In the genomic region with DNA sequence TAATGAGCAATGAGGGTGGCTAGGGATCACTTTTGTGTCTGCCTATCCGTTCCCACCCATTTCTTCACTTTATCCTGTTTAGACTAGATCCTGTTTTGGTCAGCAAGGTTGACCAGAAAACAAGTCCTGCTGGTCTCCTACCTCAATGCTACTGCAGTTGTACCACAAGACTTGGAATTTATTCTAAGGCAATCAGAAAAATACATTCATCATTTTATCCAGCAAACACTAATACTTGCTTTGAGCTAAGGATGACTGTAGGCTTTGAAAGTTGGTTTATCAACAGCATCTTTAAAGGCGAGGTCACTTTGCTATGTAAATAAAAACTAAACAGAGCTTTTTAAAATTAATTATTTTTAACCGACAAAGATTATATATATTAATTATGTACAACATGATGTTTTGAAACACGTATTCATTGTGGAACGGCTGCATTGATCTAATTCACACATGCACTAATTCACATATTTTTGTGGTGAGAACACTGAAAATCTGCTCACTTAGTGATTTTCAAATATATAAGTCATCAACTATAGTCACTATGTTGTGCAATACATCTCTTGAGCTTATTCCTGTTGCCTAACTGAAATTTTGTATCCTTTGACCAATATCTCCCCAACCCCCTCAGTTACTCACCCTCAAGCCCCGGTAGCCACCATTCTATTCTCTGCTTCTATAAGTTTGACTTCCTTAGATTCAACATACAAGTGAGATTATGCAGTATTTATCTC, we compare ENCODE assay signal across 17 cellular contexts.
DNase-seq lines count a peak whose midpoint lies in the region; ATAC-seq and TF ChIP-seq lines count a peak whose summit lies in the region.
"Had no signal": no experiment of that assay in that cellular context is flagged by ENCODE, and none has a peak within 500 bp of the region (broad histone marks: within the 10 kb centered on the region; RNA-seq: fewer than 3 reads in every experiment).

No MANE protein-coding gene starts in this region.

- no peaks in the 10 kb centered on the region for H3K4me1 Mint-ChIP-seq in activated naive CD8-positive, alpha-beta T cell treated with anti-CD3 and anti-CD28 coated beads, Interleukin-2, amount 50 U/mL, for 24 hours
- H3K4me1 Mint-ChIP-seq: activated CD4-positive, alpha-beta T cell treated with anti-CD3 and anti-CD28 coated beads, Interleukin-2, amount 10 ng/mL, durations not matched to agents 24 days and 14 days had no signal

- TF ChIP-seq CTCF in smooth muscle cell (IDR thresholded peaks at IDR 0.05; ENCODE audit: borderline replicate concordance, insufficient read depth, poor library complexity, severe bottlenecking), result no peak

- H3K27me3 Mint-ChIP-seq in activated naive CD8-positive, alpha-beta T cell treated with anti-CD3 and anti-CD28 coated beads, Interleukin-2, amount 50 U/mL, for 24 hours, result peaks cover 3% of the 10 kb centered on the region

- H4K20me1 ChIP-seq in smooth muscle cell (ENCODE audit: low read depth), result no peaks in the 10 kb centered on the region

- H3K9ac ChIP-seq in smooth muscle cell (ENCODE audit: low read depth), result no peak overlapping the region

- H3K79me2 ChIP-seq in smooth muscle cell (ENCODE audit: low read depth), result no peaks in the 10 kb centered on the region

- no peak overlapping the region for H3K27ac Mint-ChIP-seq in activated naive CD8-positive, alpha-beta T cell treated with anti-CD3 and anti-CD28 coated beads, Interleukin-2, amount 50 U/mL, for 24 hours
- H3K27ac Mint-ChIP-seq: activated CD4-positive, alpha-beta T cell treated with anti-CD3 and anti-CD28 coated beads, Interleukin-2, amount 10 ng/mL, durations not matched to agents 24 days and 14 days; activated naive CD4-positive, alpha-beta T cell treated with anti-CD3 and anti-CD28 coated beads, Interleukin-2, amount 50 U/mL, for 72 hours had no signal

- peaks cover 4% of the 10 kb centered on the region for H3K9me3 Mint-ChIP-seq in activated naive CD8-positive, alpha-beta T cell treated with anti-CD3 and anti-CD28 coated beads, Interleukin-2, amount 50 U/mL, for 24 hours

- no peak overlapping the region for H3K4me2 ChIP-seq in smooth muscle cell

- H2AFZ ChIP-seq in smooth muscle cell (ENCODE audit: low read depth), result no peak overlapping the region

- no peaks in the 10 kb centered on the region for H3K9me3 ChIP-seq in smooth muscle cell (replicated peaks; ENCODE audit: low read depth)
- H3K9me3 ChIP-seq: tibial nerve had no signal

- peak overlapping the region; percentile 17 for H3K27ac ChIP-seq in smooth muscle cell (ENCODE audit: low read depth)
- H3K27ac ChIP-seq: 22Rv1, tibial nerve had no signal

- H3K27me3 ChIP-seq in smooth muscle cell (ENCODE audit: low read depth), result no peaks in the 10 kb centered on the region
- H3K27me3 ChIP-seq: tibial nerve had no signal

- H3K4me1 ChIP-seq in smooth muscle cell (ENCODE audit: low read depth), result peaks cover 2% of the 10 kb centered on the region
- H3K4me1 ChIP-seq: tibial nerve had no signal

- ATAC-seq in activated naive CD8-positive, alpha-beta T cell treated with anti-CD3 and anti-CD28 coated beads, Interleukin-2, amount 50 U/mL, for 24 hours, result no peak
- ATAC-seq: activated naive CD4-positive, alpha-beta T cell treated with anti-CD3 and anti-CD28 coated beads, Interleukin-2, amount 50 U/mL, for 72 hours; left lobe of liver had no signal

- H3F3A ChIP-seq in smooth muscle cell (ENCODE audit: low read depth), result no peaks in the 10 kb centered on the region

- DNase-seq in NOMO-1 (lab: John Stamatoyannopoulos, UW; ENCODE audit: unreplicated experiment in 2 of 2), result peak; percentile 13 to 60
- DNase-seq in NOMO-1 treated with dmso at 0.1 percent for 144 hours (lab: John Stamatoyannopoulos, UW; ENCODE audit: unreplicated experiment), result no peak
- DNase-seq in OCI-M1 (lab: John Stamatoyannopoulos, UW), result peak; percentile 35
- peak; percentile 67 for DNase-seq in fibroblast of gingiva (ENCODE audit: low read depth)
- DNase-seq in smooth muscle cell (lab: John Stamatoyannopoulos, UW; ENCODE audit: unreplicated experiment), result no peak
- DNase-seq in dermis blood vessel endothelial cell, result no peak
- no peak for DNase-seq in stimulated activated CD4-positive, alpha-beta T cell treated with anti-CD3 and anti-CD28 coated beads, Interleukin-15, amount 100 ng/mL, for 24 hours
- no peak for DNase-seq in activated naive CD8-positive, alpha-beta T cell treated with anti-CD3 and anti-CD28 coated beads, Interleukin-2, amount 50 U/mL, for 24 hours
- DNase-seq: activated CD4-positive, alpha-beta T cell treated with anti-CD3 and anti-CD28 coated beads, Interleukin-2, amount 10 ng/mL, durations not matched to agents 24 days and 14 days; NCI-H510A; stimulated activated CD4-positive, alpha-beta T cell treated with anti-CD3 and anti-CD28 coated beads, Interleukin-2, amount 100 ng/mL, for 24 hours; stimulated activated CD8-positive, alpha-beta memory T cell treated with anti-CD3 and anti-CD28 coated beads, Interleukin-4, amount 100 ng/mL, for 48 hours; T-helper 2 cell had no signal

- H3K36me3 ChIP-seq in smooth muscle cell (ENCODE audit: low read depth), result no peaks in the 10 kb centered on the region
- H3K36me3 ChIP-seq: tibial nerve had no signal

- H3K36me3 Mint-ChIP-seq in activated naive CD8-positive, alpha-beta T cell treated with anti-CD3 and anti-CD28 coated beads, Interleukin-2, amount 50 U/mL, for 24 hours (ENCODE audit: low read depth), result no peaks in the 10 kb centered on the region

- H3K4me3 Mint-ChIP-seq in activated naive CD8-positive, alpha-beta T cell treated with anti-CD3 and anti-CD28 coated beads, Interleukin-2, amount 50 U/mL, for 24 hours, result no peak overlapping the region
- H3K4me3 Mint-ChIP-seq: activated CD4-positive, alpha-beta T cell treated with anti-CD3 and anti-CD28 coated beads, Interleukin-2, amount 10 ng/mL, durations not matched to agents 24 days and 14 days had no signal

- no peak overlapping the region for H3K4me3 ChIP-seq in smooth muscle cell
- H3K4me3 ChIP-seq: tibial nerve had no signal

- WGBS in smooth muscle cell (ENCODE audit: low lambda C conversion rate), result 75% methylated on average over 6 of the region's 6 CpGs

Comparison
In these comparisons a context has a peak if more than half of its experiments do, and no peak if none do; other contexts are left out.
1. DNase-seq: peak in NOMO-1 (2 of 2), OCI-M1 (single experiment) and fibroblast of gingiva (single experiment); none in NOMO-1 treated with dmso at 0.1 percent for 144 hours (single experiment), smooth muscle cell (single experiment), dermis blood vessel endothelial cell (single experiment), stimulated activated CD4-positive, alpha-beta T cell treated with anti-CD3 and anti-CD28 coated beads, Interleukin-15, amount 100 ng/mL, for 24 hours (single experiment) and activated naive CD8-positive, alpha-beta T cell treated with anti-CD3 and anti-CD28 coated beads, Interleukin-2, amount 50 U/mL, for 24 hours (single experiment).